Comparison of ENCODE assay signal across 1 cellular context in genomic region chr2:201008000-201008829, GRCh38.
TF ChIP-seq lines count a peak whose summit lies in the region.

No MANE protein-coding gene starts in this region.

TF ChIP-seq in HepG2, 621 proteins besides CTCF, POLR2A, EP300 and RAD21 (continued from another document and continues in another):
- TF ChIP-seq PAXIP1 (CRISPR knock-in tag; conservative IDR thresholded peaks at IDR 0.05) (peak; percentile 86), KDM2A (CRISPR knock-in tag; IDR thresholded peaks at IDR 0.05; ENCODE audit: borderline replicate concordance, low read depth) (peak; percentile 42; the same call in 1 of the 2 replicates), GMEB1 (CRISPR knock-in tag; IDR thresholded peaks at IDR 0.05; ENCODE audit: borderline replicate concordance) (peak; percentile 33; the same call in 1 of the 2 replicates), ZNF543 (CRISPR knock-in tag; IDR thresholded peaks at IDR 0.05) (peak; percentile 25; the same call in 1 of the 2 replicates), ZFP62 (CRISPR knock-in tag; IDR thresholded peaks at IDR 0.05) (no peak), ZNF142 (CRISPR knock-in tag; IDR thresholded peaks at IDR 0.05) (no peak), CREB1 (IDR thresholded peaks at IDR 0.05) (peak; percentile 23; the same call in 1 of the 2 replicates), CREB1 (CRISPR knock-in tag; IDR thresholded peaks at IDR 0.05) (peak; percentile 62), ARID2 (CRISPR knock-in tag; IDR thresholded peaks at IDR 0.05; ENCODE audit: borderline replicate concordance) (0 out of 2 replicates have a peak, but pooled peaks have one; percentile 7), ZNF441 (CRISPR knock-in tag; IDR thresholded peaks at IDR 0.05; ENCODE audit: borderline replicate concordance) (no peak), ZFP82 (CRISPR knock-in tag; IDR thresholded peaks at IDR 0.05; ENCODE audit: borderline replicate concordance) (no peak), NFATC3 (CRISPR knock-in tag; IDR thresholded peaks at IDR 0.05) (no peak), HNRNPUL1 (IDR thresholded peaks at IDR 0.05; ENCODE audit: low read depth, low read length) (no peak), HOXA3 (CRISPR knock-in tag; IDR thresholded peaks at IDR 0.05) (peak; percentile 46; the same call in 1 of the 2 replicates), HOMEZ (CRISPR knock-in tag; IDR thresholded peaks at IDR 0.05; ENCODE audit: low read depth) (peak; percentile 93), ZFYVE20 (CRISPR knock-in tag; IDR thresholded peaks at IDR 0.05; ENCODE audit: borderline replicate concordance, low read depth) (no peak), ZNF530 (CRISPR knock-in tag; IDR thresholded peaks at IDR 0.05; ENCODE audit: low read depth) (no peak), FOXK2 (IDR thresholded peaks at IDR 0.05) (no peak), ZBTB25 (CRISPR knock-in tag; IDR thresholded peaks at IDR 0.05) (peak; percentile 49; the same call in 1 of the 2 replicates), ZFP1 (CRISPR knock-in tag; IDR thresholded peaks at IDR 0.05) (peak; percentile 79; the same call in 1 of the 2 replicates), CHD4 (IDR thresholded peaks at IDR 0.05; ENCODE audit: borderline replicate concordance, low read length) (peak; percentile 99), ELF4 (CRISPR knock-in tag; IDR thresholded peaks at IDR 0.05; ENCODE audit: borderline replicate concordance) (0 out of 2 replicates have a peak, but pooled peaks have one; percentile 41), KLF9 (CRISPR knock-in tag; IDR thresholded peaks at IDR 0.05; ENCODE audit: low read depth) (peak; percentile 24; the same call in 1 of the 2 replicates), ZSCAN30 (CRISPR knock-in tag; IDR thresholded peaks at IDR 0.05) (no peak), ZFY (CRISPR knock-in tag; IDR thresholded peaks at IDR 0.05) (no peak), MXD4 (CRISPR knock-in tag; IDR thresholded peaks at IDR 0.05) (0 out of 2 replicates have a peak, but pooled peaks have one; percentile 21), ARID3A (IDR thresholded peaks at IDR 0.05; ENCODE audit: low read depth, low read length) (peak; percentile 93), DMAP1 (CRISPR knock-in tag; IDR thresholded peaks at IDR 0.05) (no peak), TCF7L2 (IDR thresholded peaks at IDR 0.05; ENCODE audit: low read depth, low read length) (no peak), ZNF232 (CRISPR knock-in tag; IDR thresholded peaks at IDR 0.05; ENCODE audit: borderline replicate concordance) (peak; percentile 99), ZNF772 (CRISPR knock-in tag; IDR thresholded peaks at IDR 0.05) (0 out of 2 replicates have a peak, but pooled peaks have one; percentile 71), ZNF710 (CRISPR knock-in tag; IDR thresholded peaks at IDR 0.05; ENCODE audit: borderline replicate concordance) (no peak), CHCHD3 (CRISPR knock-in tag; IDR thresholded peaks at IDR 0.05) (no peak), NR2F2 (IDR thresholded peaks at IDR 0.05; ENCODE audit: borderline replicate concordance, low read depth) (no peak), KLF6 (CRISPR knock-in tag; IDR thresholded peaks at IDR 0.05) (no peak), ZNF235 (CRISPR knock-in tag; IDR thresholded peaks at IDR 0.05; ENCODE audit: borderline replicate concordance) (no peak), ZNF616 (CRISPR knock-in tag; IDR thresholded peaks at IDR 0.05; ENCODE audit: low read depth) (no peak), CEBPG (CRISPR knock-in tag; IDR thresholded peaks at IDR 0.05) (peak; percentile 93), NBN (conservative IDR thresholded peaks at IDR 0.05) (no peak), NR3C1 (CRISPR knock-in tag; IDR thresholded peaks at IDR 0.05) (no peak), ZNF20 (CRISPR knock-in tag; IDR thresholded peaks at IDR 0.05) (no peak), ZNF782 (CRISPR knock-in tag; IDR thresholded peaks at IDR 0.05; ENCODE audit: borderline replicate concordance) (no peak), ARNT2 (CRISPR knock-in tag; IDR thresholded peaks at IDR 0.05; ENCODE audit: low read depth) (no peak), ZNF337 (CRISPR knock-in tag; IDR thresholded peaks at IDR 0.05; ENCODE audit: borderline replicate concordance, low read depth) (peak; percentile 83), ZNF670 (CRISPR knock-in tag; IDR thresholded peaks at IDR 0.05; ENCODE audit: borderline replicate concordance) (0 out of 2 replicates have a peak, but pooled peaks have one; percentile 21), ZGPAT (CRISPR knock-in tag; IDR thresholded peaks at IDR 0.05) (peak; percentile 79), EHMT2 (IDR thresholded peaks at IDR 0.05; ENCODE audit: borderline replicate concordance, low read depth, low read length) (peak; percentile 81; the same call in 1 of the 2 replicates)
